In genomic region chr3:100358413-100358812, GRCh38 we compare ENCODE assay signal across 17 cellular contexts. TPM values are rescaled to one million over a fixed set of nuclear protein-coding genes. Genes with fewer than 3 reads are reported as not detected.
DNase-seq lines count a peak whose midpoint lies in the region; ATAC-seq, FAIRE-seq and TF ChIP-seq lines count a peak whose summit lies in the region.
"Had no signal": no experiment of that assay in that cellular context is flagged by ENCODE, and none has a peak within 500 bp of the region (broad histone marks: within the 10 kb centered on the region; RNA-seq: fewer than 3 reads in every experiment).

No MANE protein-coding gene starts in this region.

- TF ChIP-seq POLR2A in HepG2 (IDR thresholded peaks at IDR 0.05; ENCODE audit: insufficient read depth in 1 of 2, low read depth in 2 of 2, low read length in 2 of 2) = no peak

- H3K4me1 Mint-ChIP-seq in activated naive CD8-positive, alpha-beta T cell (ENCODE audit: low read depth) = no peaks in the 10 kb centered on the region
- no peaks in the 10 kb centered on the region for H3K4me1 Mint-ChIP-seq in activated naive CD8-positive, alpha-beta T cell treated with anti-CD3 and anti-CD28 coated beads for 36 hours
- H3K4me1 Mint-ChIP-seq in effector memory CD8-positive, alpha-beta T cell (ENCODE audit: low read depth in 2 of 2) = peaks cover 0 to 2% of the 10 kb centered on the region in 2 donors

- peaks cover 26% of the 10 kb centered on the region for H3K4me1 ChIP-seq in HepG2 (ENCODE audit: insufficient read depth, low read length)

- H2AFZ ChIP-seq in HepG2 (ENCODE audit: low read length) = no peak overlapping the region

- 14% methylated on average over 2 of the region's 2 CpGs for WGBS in HepG2 (ENCODE audit: low lambda C conversion rate)

- H3K36me3 Mint-ChIP-seq in activated naive CD8-positive, alpha-beta T cell = peaks cover 19% of the 10 kb centered on the region
- peaks cover 34% of the 10 kb centered on the region for H3K36me3 Mint-ChIP-seq in activated naive CD8-positive, alpha-beta T cell treated with anti-CD3 and anti-CD28 coated beads for 36 hours
- peaks cover 13% of the 10 kb centered on the region for H3K36me3 Mint-ChIP-seq in effector memory CD8-positive, alpha-beta T cell (ENCODE audit: insufficient read depth)

- intact Hi-C loops in HepG2 (cut with micrococcal nuclease; ENCODE audit: unreplicated experiment) = loop anchor here (1.0 kb wide), 1 partner anchor 23 kb away; no protein-coding TSS in a partner anchor

- ATAC-seq in effector memory CD8-positive, alpha-beta T cell (replicated peaks) = no peak
- peak; percentile 61 for ATAC-seq in HepG2
- no peak for ATAC-seq in GM18907 (IDR thresholded peaks at IDR 0.05; ENCODE audit: unreplicated experiment)
- ATAC-seq: Panc1, Right ventricle myocardium inferior had no signal

- TF ChIP-seq EP300 in HepG2 (IDR thresholded peaks at IDR 0.05; ENCODE audit: low read depth in 2 of 2, low read length in 2 of 2) (peak in 1 of 2 experiments; percentile 45; a peak in 1 of 4 replicates), HepG2 (CRISPR knock-in tag; IDR thresholded peaks at IDR 0.05; ENCODE audit: borderline replicate concordance) (no peak)

- peaks cover 4% of the 10 kb centered on the region; the same call in 1 of the 2 replicates for H3K9me3 ChIP-seq in HepG2 (ENCODE audit: low read length)

- no peak overlapping the region for H3K9ac ChIP-seq in HepG2 (ENCODE audit: insufficient read depth, low read depth, low read length)
- H3K9ac ChIP-seq: BLaER1 had no signal

- no peaks in the 10 kb centered on the region for H3K27me3 ChIP-seq in HepG2 (ENCODE audit: control insufficient read depth in 1 of 2, insufficient read depth in 2 of 2, low read length in 2 of 2)
- H3K27me3 ChIP-seq: BLaER1 had no signal

- H3K27ac ChIP-seq in HepG2 (ENCODE audit: extremely low read length, insufficient read depth, low read length) = peak overlapping the region; percentile 18
- H3K27ac ChIP-seq: BLaER1 had no signal

- H3K9me3 Mint-ChIP-seq in activated naive CD8-positive, alpha-beta T cell (ENCODE audit: low read depth) = no peaks in the 10 kb centered on the region
- peaks cover 4% of the 10 kb centered on the region for H3K9me3 Mint-ChIP-seq in activated naive CD8-positive, alpha-beta T cell treated with anti-CD3 and anti-CD28 coated beads for 36 hours
- H3K9me3 Mint-ChIP-seq in effector memory CD8-positive, alpha-beta T cell = peaks cover 0 to 2% of the 10 kb centered on the region in 2 donors

- no peaks in the 10 kb centered on the region for H3K27me3 Mint-ChIP-seq in activated naive CD8-positive, alpha-beta T cell
- no peaks in the 10 kb centered on the region for H3K27me3 Mint-ChIP-seq in activated naive CD8-positive, alpha-beta T cell treated with anti-CD3 and anti-CD28 coated beads for 36 hours
- H3K27me3 Mint-ChIP-seq in effector memory CD8-positive, alpha-beta T cell = no peaks in the 10 kb centered on the region

- H3K27ac Mint-ChIP-seq in activated naive CD8-positive, alpha-beta T cell = peak overlapping the region; percentile 19
- H3K27ac Mint-ChIP-seq in activated naive CD8-positive, alpha-beta T cell treated with anti-CD3 and anti-CD28 coated beads for 36 hours = no peak overlapping the region
- peak overlapping the region; percentile 64 to 79 for H3K27ac Mint-ChIP-seq in effector memory CD8-positive, alpha-beta T cell

- FAIRE-seq in HepG2 (lab: Jason Lieb, UNC) = peak; percentile 82
- FAIRE-seq: H1 had no signal

- in situ Hi-C loops in HepG2 (cut with HindIII; ENCODE audit: extremely low pct_ligation_motif_present, low pct_unique_long_range_greater_than_20kb) = no loop called here

- POLR2A ChIA-PET in HepG2 (lab: Yijun Ruan, JAX) = interaction anchor here (1.0 to 3.0 kb wide), 3 partner anchors 23 to 45 kb away, joined by 3 to 12 read pairs (median 7); partner anchors contain the start of genes LNP1, NIT2 and TOMM70

- DNase-seq in activated naive CD8-positive, alpha-beta T cell treated with anti-CD3 and anti-CD28 coated beads for 36 hours = no peak
- DNase-seq in effector memory CD8-positive, alpha-beta T cell = no peak
- DNase-seq in HepG2 (ENCODE audit: low spot score) (peak; percentile 58), DMS153 treated with DMSO at 0.1 percent for 48 hours (lab: John Stamatoyannopoulos, UW; ENCODE audit: unreplicated experiment) (no peak), islet precursor cell (no peak), D341Med (ENCODE audit: low spot score) (no peak)
- DNase-seq: EL, KBM-7, NCI-H1092, NCI-H226, NCI-H524 treated with DMSO at 0.1 percent for 48 hours had no signal

- no TSS peak for BruUV-seq in HepG2 (replicated peaks; lab: Mats Ljungman, UMichigan)

- CTCF ChIA-PET in HepG2 (lab: Yijun Ruan, JAX; ENCODE audit: low intra/inter-chr PET ratio, low total read pairs) = no interaction called here

- no peak overlapping the region for H3K4me2 ChIP-seq in HepG2 (ENCODE audit: low read depth, low read length)
- H3K4me2 ChIP-seq: BLaER1 had no signal

- H3K4me3 Mint-ChIP-seq in activated naive CD8-positive, alpha-beta T cell = no peak overlapping the region
- H3K4me3 Mint-ChIP-seq in activated naive CD8-positive, alpha-beta T cell treated with anti-CD3 and anti-CD28 coated beads for 36 hours = no peak overlapping the region
- H3K4me3 Mint-ChIP-seq in effector memory CD8-positive, alpha-beta T cell = no peak overlapping the region

- no peaks in the 10 kb centered on the region for H4K20me1 ChIP-seq in HepG2 (ENCODE audit: insufficient read depth, low read length)
- H4K20me1 ChIP-seq: BLaER1 had no signal

- 0 out of 2 replicates have a peak, but pooled peaks have one; percentile 16 for TF ChIP-seq CTCF in HepG2 (CRISPR knock-in tag; IDR thresholded peaks at IDR 0.05)

- no peak overlapping the region for H3K4me3 ChIP-seq in HepG2 (replicated peaks in 1 of 3; ENCODE audit: insufficient read depth in 1 of 3, low read depth in 2 of 3, low read length in 3 of 3)
- H3K4me3 ChIP-seq: BLaER1 had no signal

- no peak for TF ChIP-seq RAD21 in HepG2 (CRISPR knock-in tag; IDR thresholded peaks at IDR 0.05)

- peaks cover 4 to 19% of the 10 kb centered on the region in 2 experiments; a peak in 4 of 5 replicates for H3K36me3 ChIP-seq in HepG2 (replicated peaks in 1 of 2; ENCODE audit: control insufficient read depth in 1 of 2, insufficient read depth in 2 of 2, low read length in 2 of 2)

- H3K79me2 ChIP-seq in HepG2 (ENCODE audit: insufficient read depth, low read length) = no peaks in the 10 kb centered on the region

RNA-seq across cellular contexts. Expression of gene NIT2, which starts 23.9 kb away (rescaled TPM):
- 10 to 100 TPM; 75.7 to 81.6 TPM for total RNA-seq in activated naive CD8-positive, alpha-beta T cell treated with anti-CD3 and anti-CD28 coated beads for 36 hours
- 49.1 and 54.3 TPM in 2 replicates for total RNA-seq in HepG2 (2016; rRNA removed; fragmentation: Illumina TruSeq; extraction: Trizol)
- total RNA-seq in HepG2 (2016; cell fraction: cytosol; rRNA removed; fragmentation: Illumina TruSeq; extraction: Trizol; ENCODE audit: low read depth) = 8.5 and 10.3 TPM in 2 replicates
- 50.7 and 55.5 TPM in 2 replicates for total RNA-seq in HepG2 (2016; cell fraction: insoluble cytoplasmic fraction; rRNA removed; fragmentation: Illumina TruSeq; extraction: Trizol)
- total RNA-seq in HepG2 (2016; cell fraction: membrane; rRNA removed; fragmentation: Illumina TruSeq; extraction: Trizol) = 15.4 and 15.6 TPM in 2 replicates
- 42.6 and 44.4 TPM in 2 replicates for total RNA-seq in HepG2 (2016; cell fraction: nucleus; rRNA removed; fragmentation: Illumina TruSeq; extraction: Trizol)
- polyA plus RNA-seq in HepG2 (2011; rRNA removed) = 41.4 and 43.4 TPM in 2 replicates
- polyA plus RNA-seq in HepG2 (2011; cell fraction: cytosol; rRNA removed) = 10.6 and 16.0 TPM in 2 replicates
- 89.2 and 101 TPM in 2 replicates for polyA plus RNA-seq in HepG2 (2011; cell fraction: nucleus; rRNA removed)
- polyA plus RNA-seq in HepG2 (2012) = 26.0 and 34.9 TPM in 2 replicates
- 14.8 and 14.9 TPM in 2 replicates for polyA plus RNA-seq in HepG2 (2016; cell fraction: cytosol; fragmentation: Illumina TruSeq; extraction: Trizol; ENCODE audit: low read depth)
- polyA plus RNA-seq in HepG2 (2016; cell fraction: insoluble cytoplasmic fraction; fragmentation: Illumina TruSeq; extraction: Trizol; ENCODE audit: low read depth) = 47.6 and 48.6 TPM in 2 replicates
- polyA plus RNA-seq in HepG2 (2016; cell fraction: membrane; fragmentation: Illumina TruSeq; extraction: Trizol; ENCODE audit: low read depth) = 10.6 and 12.0 TPM in 2 replicates
- 78.3 and 81.9 TPM in 2 replicates for polyA plus RNA-seq in HepG2 (2016; cell fraction: nucleus; fragmentation: Illumina TruSeq; extraction: Trizol; ENCODE audit: insufficient read depth, low read depth)
- 7.3 and 20.3 TPM in 2 replicates for polyA minus RNA-seq in HepG2 (2011; rRNA and poly(A)+ RNA removed; ENCODE audit: low replicate concordance)
- 4.6 and 5.9 TPM in 2 replicates for polyA minus RNA-seq in HepG2 (2011; cell fraction: cytosol; rRNA and poly(A)+ RNA removed)
- 32.6 and 33.7 TPM in 2 replicates for polyA minus RNA-seq in HepG2 (2011; cell fraction: nucleus; rRNA and poly(A)+ RNA removed)

RNA-seq across cellular contexts. Expression of gene TOMM70, which starts 42.5 kb away (rescaled TPM):
- 10 to 100 TPM; 68.8 to 70.8 TPM for total RNA-seq in activated naive CD8-positive, alpha-beta T cell treated with anti-CD3 and anti-CD28 coated beads for 36 hours
- total RNA-seq in HepG2 (2016; rRNA removed; fragmentation: Illumina TruSeq; extraction: Trizol) = 77.2 and 95.2 TPM in 2 replicates
- 6.5 and 9.2 TPM in 2 replicates for total RNA-seq in HepG2 (2016; cell fraction: cytosol; rRNA removed; fragmentation: Illumina TruSeq; extraction: Trizol; ENCODE audit: low read depth)
- total RNA-seq in HepG2 (2016; cell fraction: insoluble cytoplasmic fraction; rRNA removed; fragmentation: Illumina TruSeq; extraction: Trizol) = 75.3 and 96.0 TPM in 2 replicates
- 31.5 and 33.7 TPM in 2 replicates for total RNA-seq in HepG2 (2016; cell fraction: membrane; rRNA removed; fragmentation: Illumina TruSeq; extraction: Trizol)
- 50.1 and 54.0 TPM in 2 replicates for total RNA-seq in HepG2 (2016; cell fraction: nucleus; rRNA removed; fragmentation: Illumina TruSeq; extraction: Trizol)
- 20.7 and 27.0 TPM in 2 replicates for polyA plus RNA-seq in HepG2 (2011; rRNA removed)
- 11.9 and 15.5 TPM in 2 replicates for polyA plus RNA-seq in HepG2 (2011; cell fraction: cytosol; rRNA removed)
- polyA plus RNA-seq in HepG2 (2011; cell fraction: nucleus; rRNA removed) = 8.0 and 10.2 TPM in 2 replicates
- polyA plus RNA-seq in HepG2 (2012) = 30.9 and 42.1 TPM in 2 replicates
- 3.9 and 4.3 TPM in 2 replicates for polyA plus RNA-seq in HepG2 (2016; cell fraction: cytosol; fragmentation: Illumina TruSeq; extraction: Trizol; ENCODE audit: low read depth)
- 74.4 and 75.6 TPM in 2 replicates for polyA plus RNA-seq in HepG2 (2016; cell fraction: insoluble cytoplasmic fraction; fragmentation: Illumina TruSeq; extraction: Trizol; ENCODE audit: low read depth)
- 14.2 and 15.7 TPM in 2 replicates for polyA plus RNA-seq in HepG2 (2016; cell fraction: membrane; fragmentation: Illumina TruSeq; extraction: Trizol; ENCODE audit: low read depth)
- polyA plus RNA-seq in HepG2 (2016; cell fraction: nucleus; fragmentation: Illumina TruSeq; extraction: Trizol; ENCODE audit: insufficient read depth, low read depth) = 44.0 and 46.4 TPM in 2 replicates
- 24.9 and 26.6 TPM in 2 replicates for polyA minus RNA-seq in HepG2 (2011; rRNA and poly(A)+ RNA removed; ENCODE audit: low replicate concordance)
- 41.5 and 45.5 TPM in 2 replicates for polyA minus RNA-seq in HepG2 (2011; cell fraction: cytosol; rRNA and poly(A)+ RNA removed)
- polyA minus RNA-seq in HepG2 (2011; cell fraction: nucleus; rRNA and poly(A)+ RNA removed) = 43.3 and 46.1 TPM in 2 replicates

RNA-seq across cellular contexts. Expression of gene LNP1, which starts 42.9 kb away (rescaled TPM):
- total RNA-seq in activated naive CD8-positive, alpha-beta T cell treated with anti-CD3 and anti-CD28 coated beads for 36 hours = 1 to 10 TPM; 1.7 to 1.9 TPM
- 6.0 and 7.0 TPM in 2 replicates for total RNA-seq in HepG2 (2016; rRNA removed; fragmentation: Illumina TruSeq; extraction: Trizol)
- 3.0 and 3.4 TPM in 2 replicates for total RNA-seq in HepG2 (2016; cell fraction: cytosol; rRNA removed; fragmentation: Illumina TruSeq; extraction: Trizol; ENCODE audit: low read depth)
- total RNA-seq in HepG2 (2016; cell fraction: insoluble cytoplasmic fraction; rRNA removed; fragmentation: Illumina TruSeq; extraction: Trizol) = 6.4 and 6.6 TPM in 2 replicates
- total RNA-seq in HepG2 (2016; cell fraction: membrane; rRNA removed; fragmentation: Illumina TruSeq; extraction: Trizol) = 7.4 and 9.1 TPM in 2 replicates
- total RNA-seq in HepG2 (2016; cell fraction: nucleus; rRNA removed; fragmentation: Illumina TruSeq; extraction: Trizol) = 10.3 and 12.6 TPM in 2 replicates
- polyA plus RNA-seq in HepG2 (2011; rRNA removed) = 3.4 and 3.6 TPM in 2 replicates
- 4.9 and 6.1 TPM in 2 replicates for polyA plus RNA-seq in HepG2 (2011; cell fraction: cytosol; rRNA removed)
- polyA plus RNA-seq in HepG2 (2011; cell fraction: nucleus; rRNA removed) = 7.0 and 8.3 TPM in 2 replicates
- 3.7 and 5.4 TPM in 2 replicates for polyA plus RNA-seq in HepG2 (2012)
- polyA plus RNA-seq in HepG2 (2016; cell fraction: cytosol; fragmentation: Illumina TruSeq; extraction: Trizol; ENCODE audit: low read depth) = 2.3 and 3.0 TPM in 2 replicates
- polyA plus RNA-seq in HepG2 (2016; cell fraction: insoluble cytoplasmic fraction; fragmentation: Illumina TruSeq; extraction: Trizol; ENCODE audit: low read depth) = 6.5 and 7.3 TPM in 2 replicates
- polyA plus RNA-seq in HepG2 (2016; cell fraction: membrane; fragmentation: Illumina TruSeq; extraction: Trizol; ENCODE audit: low read depth) = 6.5 and 6.9 TPM in 2 replicates
- 4.8 and 5.0 TPM in 2 replicates for polyA plus RNA-seq in HepG2 (2016; cell fraction: nucleus; fragmentation: Illumina TruSeq; extraction: Trizol; ENCODE audit: insufficient read depth, low read depth)
- 9.4 and 11.0 TPM in 2 replicates for polyA minus RNA-seq in HepG2 (2011; rRNA and poly(A)+ RNA removed; ENCODE audit: low replicate concordance)
- polyA minus RNA-seq in HepG2 (2011; cell fraction: cytosol; rRNA and poly(A)+ RNA removed) = 4.6 and 6.0 TPM in 2 replicates
- polyA minus RNA-seq in HepG2 (2011; cell fraction: nucleus; rRNA and poly(A)+ RNA removed) = 49.2 and 56.0 TPM in 2 replicates
